8 cellular contexts compared by ENCODE assay signal in the genomic region with DNA sequence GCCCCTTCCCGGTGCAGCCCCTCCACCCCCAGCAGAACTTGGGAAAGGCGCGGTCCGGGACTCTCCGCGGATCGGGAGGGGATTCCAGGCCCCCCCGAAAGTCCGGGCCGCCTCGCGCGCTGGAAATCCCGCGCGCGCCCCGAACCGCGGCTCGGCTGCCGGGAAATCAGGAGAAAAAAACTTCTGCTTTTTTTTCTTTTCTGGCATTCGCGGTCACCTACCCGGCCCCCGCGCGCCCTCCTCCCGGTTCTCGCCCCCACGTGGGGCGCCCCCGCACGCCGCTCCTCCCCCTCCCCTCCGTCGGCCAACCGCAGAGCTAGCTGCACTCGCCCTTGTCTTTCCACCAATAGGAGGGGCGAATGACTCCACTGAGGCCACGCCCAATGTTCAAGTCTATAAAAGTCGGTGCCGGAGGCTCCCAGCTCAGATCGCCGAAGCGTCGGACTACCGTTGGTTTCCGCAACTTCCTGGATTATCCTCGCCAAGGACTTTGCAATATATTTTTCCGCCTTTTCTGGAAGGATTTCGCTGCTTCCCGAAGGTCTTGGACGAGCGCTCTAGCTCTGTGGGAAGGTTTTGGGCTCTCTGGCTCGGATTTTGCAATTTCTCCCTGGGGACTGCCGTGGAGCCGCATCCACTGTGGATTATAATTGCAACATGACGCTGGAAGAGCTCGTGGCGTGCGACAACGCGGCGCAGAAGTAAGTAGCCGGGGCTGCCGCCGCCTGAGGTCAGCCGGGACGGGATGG. TPM values are rescaled to one million over a fixed set of nuclear protein-coding genes. Genes with fewer than 3 reads are reported as not detected.
DNase-seq lines count a peak whose midpoint lies in the region; ATAC-seq lines count a peak whose summit lies in the region.

A gene with protein sequence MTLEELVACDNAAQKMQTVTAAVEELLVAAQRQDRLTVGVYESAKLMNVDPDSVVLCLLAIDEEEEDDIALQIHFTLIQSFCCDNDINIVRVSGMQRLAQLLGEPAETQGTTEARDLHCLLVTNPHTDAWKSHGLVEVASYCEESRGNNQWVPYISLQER (plus strand): TSS at position 426 of the 749 bp plus-strand sequence. CDS start 232 bp downstream, at position 658.

- H3K27ac ChIP-seq in CD8-positive, alpha-beta memory T cell (ENCODE audit: low read depth, low read length): peak within 1 kb of the TSS; percentile 83

- no peaks in the 10 kb centered on the region for H3K27me3 ChIP-seq in CD8-positive, alpha-beta memory T cell (ENCODE audit: insufficient read depth, low read length, poor library complexity, severe bottlenecking)

- ATAC-seq in GM19467 (IDR thresholded peaks at IDR 0.05; ENCODE audit: unreplicated experiment): peak; percentile 45
- ATAC-seq in effector memory CD8-positive, alpha-beta T cell (replicated peaks): peak; percentile 61
- peak; percentile 67 for ATAC-seq in memory B cell (ENCODE audit: low read depth)

- CTCF ChIA-PET in CD8-positive, alpha-beta memory T cell (lab: Charles Lee): interaction anchor here (0.5 to 4.2 kb wide), 27 partner anchors 9 to 955 kb away, joined by 3 to 111 read pairs (median 5); no protein-coding TSS in a partner anchor

- H3K4me1 Mint-ChIP-seq in CD8-positive, alpha-beta memory T cell: peaks cover 8 to 22% (median 17%) of the 10 kb centered on the region in 3 donors
- peaks cover 22 to 30% of the 10 kb centered on the region in 2 donors for H3K4me1 Mint-ChIP-seq in effector memory CD8-positive, alpha-beta T cell (ENCODE audit: low read depth in 2 of 2)
- H3K4me1 Mint-ChIP-seq in memory B cell: peaks cover 32% of the 10 kb centered on the region

- peaks cover 15% of the 10 kb centered on the region for H3K4me1 ChIP-seq in CD8-positive, alpha-beta memory T cell (ENCODE audit: insufficient read depth, low read length)

- peak within 1 kb of the TSS; percentile 92 for H3K4me3 ChIP-seq in CD8-positive, alpha-beta memory T cell (ENCODE audit: low read length)

- H3K27me3 Mint-ChIP-seq in CD8-positive, alpha-beta memory T cell: peaks cover 0 to 16% of the 10 kb centered on the region in 2 donors
- no peaks in the 10 kb centered on the region for H3K27me3 Mint-ChIP-seq in effector memory CD8-positive, alpha-beta T cell
- no peaks in the 10 kb centered on the region for H3K27me3 Mint-ChIP-seq in memory B cell

- no peaks in the 10 kb centered on the region for H3K9me3 ChIP-seq in CD8-positive, alpha-beta memory T cell (ENCODE audit: low read length)

- H3K9me3 Mint-ChIP-seq in CD8-positive, alpha-beta memory T cell: peaks cover 0 to 4% (median 1%) of the 10 kb centered on the region in 5 donors
- H3K9me3 Mint-ChIP-seq in effector memory CD8-positive, alpha-beta T cell: no peaks in the 10 kb centered on the region
- H3K9me3 Mint-ChIP-seq in memory B cell: no peaks in the 10 kb centered on the region

- DNase-seq in CD8-positive, alpha-beta memory T cell: peak; percentile 93 to 98 (median 96)
- peak; percentile 94 for DNase-seq in HT1080 (ENCODE audit: low read depth)
- DNase-seq in NOMO-1 treated with dmso at 0.1 percent for 144 hours (lab: John Stamatoyannopoulos, UW; ENCODE audit: unreplicated experiment): peak; percentile 97
- peak; percentile 95 to 97 for DNase-seq in activated CD8-positive, alpha-beta memory T cell treated with anti-CD3 and anti-CD28 coated beads for 4 hours (ENCODE audit: low read depth in 2 of 2)
- DNase-seq in effector memory CD8-positive, alpha-beta T cell: peak; percentile 98 to 99 (median 98)
- peak; percentile 96 to 98 for DNase-seq in memory B cell (ENCODE audit: low spot score in 2 of 2)
- DNase-seq in stimulated activated CD8-positive, alpha-beta memory T cell treated with anti-CD3 and anti-CD28 coated beads, Interleukin-12 subunit alpha, Interleukin-12 subunit beta, amount 100 ng/mL, for 1 hour (ENCODE audit: low read depth): peak; percentile 96

- H3K4me3 Mint-ChIP-seq in CD8-positive, alpha-beta memory T cell: peak within 1 kb of the TSS; percentile 98 to 100 (median 100)
- H3K4me3 Mint-ChIP-seq in effector memory CD8-positive, alpha-beta T cell: peak within 1 kb of the TSS; percentile 87 to 96
- H3K4me3 Mint-ChIP-seq in memory B cell: peak within 1 kb of the TSS; percentile 96

- peak within 1 kb of the TSS; percentile 91 to 99 (median 96) for H3K27ac Mint-ChIP-seq in CD8-positive, alpha-beta memory T cell
- H3K27ac Mint-ChIP-seq in effector memory CD8-positive, alpha-beta T cell: peak within 1 kb of the TSS; percentile 95 to 99
- peak within 1 kb of the TSS; percentile 93 for H3K27ac Mint-ChIP-seq in memory B cell

- H3K36me3 ChIP-seq in CD8-positive, alpha-beta memory T cell (ENCODE audit: insufficient read depth, low read length): no peaks in the 10 kb centered on the region

- peaks cover 0 to 28% (median 0%) of the 10 kb centered on the region in 3 donors for H3K36me3 Mint-ChIP-seq in CD8-positive, alpha-beta memory T cell
- peaks cover 56% of the 10 kb centered on the region for H3K36me3 Mint-ChIP-seq in effector memory CD8-positive, alpha-beta T cell (ENCODE audit: insufficient read depth)
- no peaks in the 10 kb centered on the region for H3K36me3 Mint-ChIP-seq in memory B cell

- POLR2A ChIA-PET in CD8-positive, alpha-beta memory T cell (lab: Charles Lee): interaction anchor here (0.6 to 5.0 kb wide), 35 partner anchors 10 to 1207 kb away, joined by 3 to 101 read pairs (median 8); a partner anchor contains a TSS

RNA-seq across cellular contexts. Expression of the gene that starts here (rescaled TPM):
- 10 to 100 TPM; 51.1 to 53.7 TPM for total RNA-seq in CD8-positive, alpha-beta memory T cell
- polyA plus RNA-seq in CD8-positive, alpha-beta memory T cell: 90.7 TPM
- total RNA-seq in HT1080 (2014; rRNA removed; shearing (Covaris generic)): 40.0 and 53.1 TPM in 2 replicates
- 40.7 and 47.0 TPM in 2 replicates for polyA plus RNA-seq in HT1080 (2015; cell fraction: cytosol; rRNA removed)
- 77.7 and 96.6 TPM in 2 replicates for polyA plus RNA-seq in HT1080 (2015; cell fraction: nucleus; rRNA removed)

Comparison
In these comparisons a context has a peak if more than half of its experiments do, and no peak if none do; other contexts are left out.
1. Peak in every context shown above with its lines: DNase-seq, ATAC-seq, H3K4me3 ChIP-seq and H3K27ac ChIP-seq.